In genomic region chr18:22455425-22456150, GRCh38 we compare ENCODE assay signal across 1 cellular context.
A peak's percentile ranks its signal among the peaks of the same experiment; 100 is the strongest.
TF ChIP-seq lines count a peak whose summit lies in the region.

No MANE protein-coding gene starts in this region.

TF ChIP-seq in HEK293, 187 proteins besides CTCF, POLR2A, EP300 and RAD21 (continued from another document):
- TF ChIP-seq ZBTB11 (tag by site-specific recombination; conservative IDR thresholded peaks at IDR 0.05; ENCODE audit: low read depth): no peak
- TF ChIP-seq SCRT2 (tag by site-specific recombination; IDR thresholded peaks at IDR 0.05): no peak
- TF ChIP-seq ZNF239 (tag by site-specific recombination; IDR thresholded peaks at IDR 0.05): no peak
- no peak for TF ChIP-seq ZNF184 (tag by site-specific recombination; IDR thresholded peaks at IDR 0.05)
- TF ChIP-seq YY2 (tag by site-specific recombination; IDR thresholded peaks at IDR 0.05): no peak
- no peak for TF ChIP-seq ELK4 (IDR thresholded peaks at IDR 0.05; ENCODE audit: borderline replicate concordance, low read depth, low read length)
- no peak for TF ChIP-seq ZNF423 (tag by site-specific recombination; IDR thresholded peaks at IDR 0.05)
- TF ChIP-seq GFI1B (tag by site-specific recombination; IDR thresholded peaks at IDR 0.05): no peak
- TF ChIP-seq ZNF157 (tag by site-specific recombination; IDR thresholded peaks at IDR 0.05): no peak
- no peak for TF ChIP-seq SP2 (tag by site-specific recombination; IDR thresholded peaks at IDR 0.05)
- TF ChIP-seq TRIM28 (IDR thresholded peaks at IDR 0.05; ENCODE audit: borderline replicate concordance, low read length): 0 out of 2 replicates have a peak, but pooled peaks have one; percentile 6
- TF ChIP-seq KLF1 (tag by site-specific recombination; IDR thresholded peaks at IDR 0.05): no peak
- no peak for TF ChIP-seq KLF17 (tag by site-specific recombination; IDR thresholded peaks at IDR 0.05)
- no peak for TF ChIP-seq ZNF132 (tag by site-specific recombination; IDR thresholded peaks at IDR 0.05; ENCODE audit: borderline replicate concordance)
- no peak for TF ChIP-seq ZNF548 (tag by site-specific recombination; IDR thresholded peaks at IDR 0.05)
- TF ChIP-seq KLF10 (tag by site-specific recombination; IDR thresholded peaks at IDR 0.05): no peak
- TF ChIP-seq, protein P1, sequence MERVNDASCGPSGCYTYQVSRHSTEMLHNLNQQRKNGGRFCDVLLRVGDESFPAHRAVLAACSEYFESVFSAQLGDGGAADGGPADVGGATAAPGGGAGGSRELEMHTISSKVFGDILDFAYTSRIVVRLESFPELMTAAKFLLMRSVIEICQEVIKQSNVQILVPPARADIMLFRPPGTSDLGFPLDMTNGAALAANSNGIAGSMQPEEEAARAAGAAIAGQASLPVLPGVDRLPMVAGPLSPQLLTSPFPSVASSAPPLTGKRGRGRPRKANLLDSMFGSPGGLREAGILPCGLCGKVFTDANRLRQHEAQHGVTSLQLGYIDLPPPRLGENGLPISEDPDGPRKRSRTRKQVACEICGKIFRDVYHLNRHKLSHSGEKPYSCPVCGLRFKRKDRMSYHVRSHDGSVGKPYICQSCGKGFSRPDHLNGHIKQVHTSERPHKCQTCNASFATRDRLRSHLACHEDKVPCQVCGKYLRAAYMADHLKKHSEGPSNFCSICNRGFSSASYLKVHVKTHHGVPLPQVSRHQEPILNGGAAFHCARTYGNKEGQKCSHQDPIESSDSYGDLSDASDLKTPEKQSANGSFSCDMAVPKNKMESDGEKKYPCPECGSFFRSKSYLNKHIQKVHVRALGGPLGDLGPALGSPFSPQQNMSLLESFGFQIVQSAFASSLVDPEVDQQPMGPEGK (tag by site-specific recombination; IDR thresholded peaks at IDR 0.05): no peak
- no peak for TF ChIP-seq ZNF48 (tag by site-specific recombination; IDR thresholded peaks at IDR 0.05)
- TF ChIP-seq ZNF514 (tag by site-specific recombination; IDR thresholded peaks at IDR 0.05): no peak
- TF ChIP-seq ZFP3 (tag by site-specific recombination; IDR thresholded peaks at IDR 0.05; ENCODE audit: low read depth): no peak
- TF ChIP-seq, protein P2, sequence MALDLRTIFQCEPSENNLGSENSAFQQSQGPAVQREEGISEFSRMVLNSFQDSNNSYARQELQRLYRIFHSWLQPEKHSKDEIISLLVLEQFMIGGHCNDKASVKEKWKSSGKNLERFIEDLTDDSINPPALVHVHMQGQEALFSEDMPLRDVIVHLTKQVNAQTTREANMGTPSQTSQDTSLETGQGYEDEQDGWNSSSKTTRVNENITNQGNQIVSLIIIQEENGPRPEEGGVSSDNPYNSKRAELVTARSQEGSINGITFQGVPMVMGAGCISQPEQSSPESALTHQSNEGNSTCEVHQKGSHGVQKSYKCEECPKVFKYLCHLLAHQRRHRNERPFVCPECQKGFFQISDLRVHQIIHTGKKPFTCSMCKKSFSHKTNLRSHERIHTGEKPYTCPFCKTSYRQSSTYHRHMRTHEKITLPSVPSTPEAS (tag by site-specific recombination; IDR thresholded peaks at IDR 0.05): peak; percentile 41; the same call in 1 of the 2 replicates
- TF ChIP-seq PRDM1 (tag by site-specific recombination; IDR thresholded peaks at IDR 0.05): 0 out of 2 replicates have a peak, but pooled peaks have one; percentile 12
- TF ChIP-seq ZNF335 (tag by site-specific recombination; conservative IDR thresholded peaks at IDR 0.05): peak; percentile 62
- no peak for TF ChIP-seq ZBTB1 (tag by site-specific recombination; IDR thresholded peaks at IDR 0.05)
- no peak for TF ChIP-seq ZNF670 (tag by site-specific recombination; IDR thresholded peaks at IDR 0.05; ENCODE audit: low read depth)
- TF ChIP-seq ZNF433 (tag by site-specific recombination; IDR thresholded peaks at IDR 0.05; ENCODE audit: low read depth): no peak
- TF ChIP-seq REPIN1 (tag by site-specific recombination; IDR thresholded peaks at IDR 0.05; ENCODE audit: low read depth): no peak
- TF ChIP-seq, protein P3, sequence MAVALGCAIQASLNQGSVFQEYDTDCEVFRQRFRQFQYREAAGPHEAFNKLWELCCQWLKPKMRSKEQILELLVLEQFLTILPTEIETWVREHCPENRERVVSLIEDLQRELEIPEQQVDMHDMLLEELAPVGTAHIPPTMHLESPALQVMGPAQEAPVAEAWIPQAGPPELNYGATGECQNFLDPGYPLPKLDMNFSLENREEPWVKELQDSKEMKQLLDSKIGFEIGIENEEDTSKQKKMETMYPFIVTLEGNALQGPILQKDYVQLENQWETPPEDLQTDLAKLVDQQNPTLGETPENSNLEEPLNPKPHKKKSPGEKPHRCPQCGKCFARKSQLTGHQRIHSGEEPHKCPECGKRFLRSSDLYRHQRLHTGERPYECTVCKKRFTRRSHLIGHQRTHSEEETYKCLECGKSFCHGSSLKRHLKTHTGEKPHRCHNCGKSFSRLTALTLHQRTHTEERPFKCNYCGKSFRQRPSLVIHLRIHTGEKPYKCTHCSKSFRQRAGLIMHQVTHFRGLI (tag by site-specific recombination; IDR thresholded peaks at IDR 0.05): no peak
- no peak for TF ChIP-seq ZIC2 (tag by site-specific recombination; IDR thresholded peaks at IDR 0.05)
- peak; percentile 23; the same call in 1 of the 2 replicates for TF ChIP-seq EGR2 (tag by site-specific recombination; IDR thresholded peaks at IDR 0.05; ENCODE audit: low read depth)
- no peak for TF ChIP-seq GLIS2 (tag by site-specific recombination; IDR thresholded peaks at IDR 0.05)
- no peak for TF ChIP-seq ZNF501 (tag by site-specific recombination; IDR thresholded peaks at IDR 0.05)
- no peak for TF ChIP-seq ZBTB7A (tag by site-specific recombination; IDR thresholded peaks at IDR 0.05; ENCODE audit: low read depth)
- TF ChIP-seq, protein P4, sequence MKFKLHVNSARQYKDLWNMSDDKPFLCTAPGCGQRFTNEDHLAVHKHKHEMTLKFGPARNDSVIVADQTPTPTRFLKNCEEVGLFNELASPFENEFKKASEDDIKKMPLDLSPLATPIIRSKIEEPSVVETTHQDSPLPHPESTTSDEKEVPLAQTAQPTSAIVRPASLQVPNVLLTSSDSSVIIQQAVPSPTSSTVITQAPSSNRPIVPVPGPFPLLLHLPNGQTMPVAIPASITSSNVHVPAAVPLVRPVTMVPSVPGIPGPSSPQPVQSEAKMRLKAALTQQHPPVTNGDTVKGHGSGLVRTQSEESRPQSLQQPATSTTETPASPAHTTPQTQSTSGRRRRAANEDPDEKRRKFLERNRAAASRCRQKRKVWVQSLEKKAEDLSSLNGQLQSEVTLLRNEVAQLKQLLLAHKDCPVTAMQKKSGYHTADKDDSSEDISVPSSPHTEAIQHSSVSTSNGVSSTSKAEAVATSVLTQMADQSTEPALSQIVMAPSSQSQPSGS (tag by site-specific recombination; IDR thresholded peaks at IDR 0.05; ENCODE audit: low read depth): peak; percentile 81
- TF ChIP-seq HIC1 (tag by site-specific recombination; IDR thresholded peaks at IDR 0.05): no peak
- no peak for TF ChIP-seq ZNF530 (tag by site-specific recombination; IDR thresholded peaks at IDR 0.05; ENCODE audit: low read depth)
- TF ChIP-seq ZNF37A (tag by site-specific recombination; IDR thresholded peaks at IDR 0.05): no peak
- no peak for TF ChIP-seq ZNF146 (tag by site-specific recombination; IDR thresholded peaks at IDR 0.05)
- no peak for TF ChIP-seq SETDB1 (IDR thresholded peaks at IDR 0.05; ENCODE audit: insufficient read length, low read length)
- TF ChIP-seq ZNF223 (tag by site-specific recombination; IDR thresholded peaks at IDR 0.05): no peak
- no peak for TF ChIP-seq PRDM2 (tag by site-specific recombination; IDR thresholded peaks at IDR 0.05; ENCODE audit: borderline replicate concordance)
- no peak for TF ChIP-seq HOXD13 (CRISPR knock-in tag; IDR thresholded peaks at IDR 0.05; ENCODE audit: borderline replicate concordance)
- TF ChIP-seq KLF8 (tag by site-specific recombination; IDR thresholded peaks at IDR 0.05): no peak
- TF ChIP-seq ZBTB17 (tag by site-specific recombination; IDR thresholded peaks at IDR 0.05): no peak
